In the genomic region with DNA sequence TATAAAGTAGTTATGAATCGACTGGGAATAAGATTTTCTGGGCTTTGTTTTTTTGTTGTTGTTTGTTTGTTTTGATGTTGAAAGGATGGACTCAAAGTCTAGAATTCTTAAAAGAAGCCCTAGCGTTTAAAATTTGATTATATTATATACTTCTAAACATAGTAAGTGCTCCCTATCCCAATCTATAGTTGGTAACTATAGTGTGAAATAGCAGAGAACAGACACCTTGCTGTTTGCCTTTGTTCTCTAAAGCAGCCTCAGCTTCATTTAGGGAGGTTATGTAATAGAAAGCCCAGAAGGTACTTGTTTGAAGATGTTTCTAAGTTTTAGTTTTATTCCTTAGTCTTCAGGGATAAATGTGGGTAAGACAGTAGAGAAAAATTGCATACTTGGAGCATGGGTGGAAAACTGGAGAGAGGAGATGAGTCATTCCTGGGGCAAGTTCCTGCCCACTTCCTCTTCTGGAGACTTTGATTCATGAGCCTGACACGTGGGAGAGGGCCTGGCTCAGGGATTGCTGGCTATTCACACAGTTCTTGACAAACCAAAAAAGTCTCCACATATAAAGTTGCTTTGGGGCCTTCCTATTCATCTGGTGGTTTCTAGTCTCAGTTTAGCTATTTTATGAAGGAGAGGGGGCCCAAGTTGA, we compare ENCODE assay signal across 1 cellular context.
TF ChIP-seq lines count a peak whose summit lies in the region.

No MANE protein-coding gene starts in this region.

TF ChIP-seq in HepG2, 621 proteins besides CTCF, POLR2A, EP300 and RAD21 (continued from another document and continues in another):
- TF ChIP-seq MXD3 (CRISPR knock-in tag; IDR thresholded peaks at IDR 0.05) (no peak), NCOA1 (CRISPR knock-in tag; IDR thresholded peaks at IDR 0.05) (no peak), CREB1 (IDR thresholded peaks at IDR 0.05) (no peak), CREB1 (CRISPR knock-in tag; IDR thresholded peaks at IDR 0.05) (no peak), ZNF678 (CRISPR knock-in tag; IDR thresholded peaks at IDR 0.05) (no peak), ATF5 (CRISPR knock-in tag; IDR thresholded peaks at IDR 0.05; ENCODE audit: low read depth) (no peak), ZNF205 (CRISPR knock-in tag; IDR thresholded peaks at IDR 0.05) (0 out of 2 replicates have a peak, but pooled peaks have one; percentile 38), ZFP36L2 (CRISPR knock-in tag; IDR thresholded peaks at IDR 0.05) (no peak), ZBTB25 (CRISPR knock-in tag; IDR thresholded peaks at IDR 0.05) (peak; percentile 91), ZFP62 (CRISPR knock-in tag; IDR thresholded peaks at IDR 0.05) (no peak), FOXP1 (IDR thresholded peaks at IDR 0.05) (no peak), FOXP1 (CRISPR knock-in tag; IDR thresholded peaks at IDR 0.05) (no peak), ZFP91 (CRISPR knock-in tag; IDR thresholded peaks at IDR 0.05; ENCODE audit: borderline replicate concordance) (no peak), KMT2A (CRISPR knock-in tag; IDR thresholded peaks at IDR 0.05) (no peak), ZNF792 (CRISPR knock-in tag; IDR thresholded peaks at IDR 0.05) (peak; percentile 88), ZBTB20 (CRISPR knock-in tag; IDR thresholded peaks at IDR 0.05; ENCODE audit: borderline replicate concordance, low read depth) (peak; percentile 73; the same call in 1 of the 2 replicates), MBD4 (IDR thresholded peaks at IDR 0.05; ENCODE audit: borderline replicate concordance, low read length) (no peak; the same call in 1 of the 2 replicates), MED1 (CRISPR knock-in tag; IDR thresholded peaks at IDR 0.05) (peak; percentile 83), ZNF232 (CRISPR knock-in tag; IDR thresholded peaks at IDR 0.05; ENCODE audit: borderline replicate concordance) (peak; percentile 77; the same call in 1 of the 2 replicates), NCOR1 (IDR thresholded peaks at IDR 0.05; ENCODE audit: borderline replicate concordance, low read length) (no peak), ZNF513 (CRISPR knock-in tag; conservative IDR thresholded peaks at IDR 0.05) (no peak), SP5 (CRISPR knock-in tag; IDR thresholded peaks at IDR 0.05; ENCODE audit: borderline replicate concordance, low read depth) (peak; percentile 82), ZNF709 (CRISPR knock-in tag; IDR thresholded peaks at IDR 0.05) (peak; percentile 66; the same call in 1 of the 2 replicates), NFE2L2 (IDR thresholded peaks at IDR 0.05; ENCODE audit: low read length) (0 out of 2 replicates have a peak, but pooled peaks have one; percentile 12), TRIM24 (CRISPR knock-in tag; IDR thresholded peaks at IDR 0.05) (no peak), RXRB (CRISPR knock-in tag; IDR thresholded peaks at IDR 0.05; ENCODE audit: borderline replicate concordance) (peak; percentile 69; the same call in 1 of the 2 replicates), ZBTB26 (CRISPR knock-in tag; IDR thresholded peaks at IDR 0.05; ENCODE audit: borderline replicate concordance) (peak; percentile 97), CHCHD3 (CRISPR knock-in tag; IDR thresholded peaks at IDR 0.05) (no peak), GFI1 (CRISPR knock-in tag; IDR thresholded peaks at IDR 0.05; ENCODE audit: borderline replicate concordance) (0 out of 2 replicates have a peak, but pooled peaks have one; percentile 54), ZEB1 (IDR thresholded peaks at IDR 0.05; ENCODE audit: insufficient replicate concordance, low read depth) (no peak), TFE3 (CRISPR knock-in tag; IDR thresholded peaks at IDR 0.05) (peak; percentile 70; the same call in 1 of the 2 replicates), ZNF33B (CRISPR knock-in tag; IDR thresholded peaks at IDR 0.05) (no peak), JUND (CRISPR knock-in tag; IDR thresholded peaks at IDR 0.05) (peak; percentile 96), ZNF776 (CRISPR knock-in tag; IDR thresholded peaks at IDR 0.05) (no peak), CCAR2 (optimal IDR thresholded peaks at IDR 0.05; ENCODE audit: low read depth, low read length) (no peak), KLF16 (CRISPR knock-in tag; IDR thresholded peaks at IDR 0.05) (peak in 1 of 2 experiments; percentile 80; a peak in 2 of 4 replicates), FOSL1 (CRISPR knock-in tag; IDR thresholded peaks at IDR 0.05; ENCODE audit: borderline replicate concordance) (peak; percentile 93), NFIB (CRISPR knock-in tag; IDR thresholded peaks at IDR 0.05; ENCODE audit: borderline replicate concordance) (no peak), ZNF225 (CRISPR knock-in tag; IDR thresholded peaks at IDR 0.05) (no peak), SSRP1 (CRISPR knock-in tag; IDR thresholded peaks at IDR 0.05) (0 out of 2 replicates have a peak, but pooled peaks have one; percentile 53), SP2 (CRISPR knock-in tag; IDR thresholded peaks at IDR 0.05) (no peak), MEIS1 (CRISPR knock-in tag; IDR thresholded peaks at IDR 0.05; ENCODE audit: borderline replicate concordance) (no peak), ZFX (CRISPR knock-in tag; IDR thresholded peaks at IDR 0.05; ENCODE audit: low read depth) (peak; percentile 53), ZFY (CRISPR knock-in tag; IDR thresholded peaks at IDR 0.05) (peak; percentile 61), NFIC (IDR thresholded peaks at IDR 0.05; ENCODE audit: low read length) (peak; percentile 40; the same call in 1 of the 2 replicates)
- TF ChIP-seq, protein P1, sequence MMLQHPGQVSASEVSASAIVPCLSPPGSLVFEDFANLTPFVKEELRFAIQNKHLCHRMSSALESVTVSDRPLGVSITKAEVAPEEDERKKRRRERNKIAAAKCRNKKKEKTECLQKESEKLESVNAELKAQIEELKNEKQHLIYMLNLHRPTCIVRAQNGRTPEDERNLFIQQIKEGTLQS (CRISPR knock-in tag; IDR thresholded peaks at IDR 0.05): peak; percentile 94
- TF ChIP-seq, protein P2, sequence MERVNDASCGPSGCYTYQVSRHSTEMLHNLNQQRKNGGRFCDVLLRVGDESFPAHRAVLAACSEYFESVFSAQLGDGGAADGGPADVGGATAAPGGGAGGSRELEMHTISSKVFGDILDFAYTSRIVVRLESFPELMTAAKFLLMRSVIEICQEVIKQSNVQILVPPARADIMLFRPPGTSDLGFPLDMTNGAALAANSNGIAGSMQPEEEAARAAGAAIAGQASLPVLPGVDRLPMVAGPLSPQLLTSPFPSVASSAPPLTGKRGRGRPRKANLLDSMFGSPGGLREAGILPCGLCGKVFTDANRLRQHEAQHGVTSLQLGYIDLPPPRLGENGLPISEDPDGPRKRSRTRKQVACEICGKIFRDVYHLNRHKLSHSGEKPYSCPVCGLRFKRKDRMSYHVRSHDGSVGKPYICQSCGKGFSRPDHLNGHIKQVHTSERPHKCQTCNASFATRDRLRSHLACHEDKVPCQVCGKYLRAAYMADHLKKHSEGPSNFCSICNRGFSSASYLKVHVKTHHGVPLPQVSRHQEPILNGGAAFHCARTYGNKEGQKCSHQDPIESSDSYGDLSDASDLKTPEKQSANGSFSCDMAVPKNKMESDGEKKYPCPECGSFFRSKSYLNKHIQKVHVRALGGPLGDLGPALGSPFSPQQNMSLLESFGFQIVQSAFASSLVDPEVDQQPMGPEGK (CRISPR knock-in tag; IDR thresholded peaks at IDR 0.05): peak; percentile 52; the same call in 1 of the 2 replicates
- TF ChIP-seq, protein P3, sequence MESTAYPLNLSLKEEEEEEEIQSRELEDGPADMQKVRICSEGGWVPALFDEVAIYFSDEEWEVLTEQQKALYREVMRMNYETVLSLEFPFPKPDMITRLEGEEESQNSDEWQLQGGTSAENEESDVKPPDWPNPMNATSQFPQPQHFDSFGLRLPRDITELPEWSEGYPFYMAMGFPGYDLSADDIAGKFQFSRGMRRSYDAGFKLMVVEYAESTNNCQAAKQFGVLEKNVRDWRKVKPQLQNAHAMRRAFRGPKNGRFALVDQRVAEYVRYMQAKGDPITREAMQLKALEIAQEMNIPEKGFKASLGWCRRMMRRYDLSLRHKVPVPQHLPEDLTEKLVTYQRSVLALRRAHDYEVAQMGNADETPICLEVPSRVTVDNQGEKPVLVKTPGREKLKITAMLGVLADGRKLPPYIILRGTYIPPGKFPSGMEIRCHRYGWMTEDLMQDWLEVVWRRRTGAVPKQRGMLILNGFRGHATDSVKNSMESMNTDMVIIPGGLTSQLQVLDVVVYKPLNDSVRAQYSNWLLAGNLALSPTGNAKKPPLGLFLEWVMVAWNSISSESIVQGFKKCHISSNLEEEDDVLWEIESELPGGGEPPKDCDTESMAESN (CRISPR knock-in tag; conservative IDR thresholded peaks at IDR 0.05): 0 out of 2 replicates have a peak, but pooled peaks have one; percentile 36
- TF ChIP-seq, protein P4, sequence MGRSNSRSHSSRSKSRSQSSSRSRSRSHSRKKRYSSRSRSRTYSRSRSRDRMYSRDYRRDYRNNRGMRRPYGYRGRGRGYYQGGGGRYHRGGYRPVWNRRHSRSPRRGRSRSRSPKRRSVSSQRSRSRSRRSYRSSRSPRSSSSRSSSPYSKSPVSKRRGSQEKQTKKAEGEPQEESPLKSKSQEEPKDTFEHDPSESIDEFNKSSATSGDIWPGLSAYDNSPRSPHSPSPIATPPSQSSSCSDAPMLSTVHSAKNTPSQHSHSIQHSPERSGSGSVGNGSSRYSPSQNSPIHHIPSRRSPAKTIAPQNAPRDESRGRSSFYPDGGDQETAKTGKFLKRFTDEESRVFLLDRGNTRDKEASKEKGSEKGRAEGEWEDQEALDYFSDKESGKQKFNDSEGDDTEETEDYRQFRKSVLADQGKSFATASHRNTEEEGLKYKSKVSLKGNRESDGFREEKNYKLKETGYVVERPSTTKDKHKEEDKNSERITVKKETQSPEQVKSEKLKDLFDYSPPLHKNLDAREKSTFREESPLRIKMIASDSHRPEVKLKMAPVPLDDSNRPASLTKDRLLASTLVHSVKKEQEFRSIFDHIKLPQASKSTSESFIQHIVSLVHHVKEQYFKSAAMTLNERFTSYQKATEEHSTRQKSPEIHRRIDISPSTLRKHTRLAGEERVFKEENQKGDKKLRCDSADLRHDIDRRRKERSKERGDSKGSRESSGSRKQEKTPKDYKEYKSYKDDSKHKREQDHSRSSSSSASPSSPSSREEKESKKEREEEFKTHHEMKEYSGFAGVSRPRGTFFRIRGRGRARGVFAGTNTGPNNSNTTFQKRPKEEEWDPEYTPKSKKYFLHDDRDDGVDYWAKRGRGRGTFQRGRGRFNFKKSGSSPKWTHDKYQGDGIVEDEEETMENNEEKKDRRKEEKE (IDR thresholded peaks at IDR 0.05): no peak
